In the genomic region with DNA sequence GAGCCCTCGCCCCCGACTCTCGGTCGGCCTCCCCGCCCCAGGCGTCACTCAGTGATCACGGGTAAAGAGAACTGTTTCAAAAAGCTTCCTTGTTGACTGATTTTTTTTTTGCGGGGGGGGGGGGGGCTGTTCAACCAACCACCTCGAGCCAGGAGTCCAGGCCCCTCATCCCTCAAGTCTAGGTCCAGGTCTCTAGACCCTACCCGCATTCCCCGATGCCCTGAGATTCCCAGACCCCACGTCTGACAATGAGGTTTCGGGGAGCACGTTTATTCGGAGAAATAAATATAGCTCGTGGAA, we compare ENCODE assay signal across 6 cellular contexts. TPM values are rescaled to one million over a fixed set of nuclear protein-coding genes. Genes with fewer than 3 reads are reported as not detected.
DNase-seq lines count a peak whose midpoint lies in the region; ATAC-seq and TF ChIP-seq lines count a peak whose summit lies in the region.

No MANE protein-coding gene starts in this region.

- ATAC-seq in Panc1 (no peak), GM18870 (IDR thresholded peaks at IDR 0.05; ENCODE audit: unreplicated experiment) (no peak), GM18858 (IDR thresholded peaks at IDR 0.05; ENCODE audit: unreplicated experiment) (no peak), GM19452 (IDR thresholded peaks at IDR 0.05; ENCODE audit: unreplicated experiment) (no peak)
- no peak for ATAC-seq in stimulated activated naive B cell treated with anti-CD40 and anti-IgM and Interleukin-4, amounts not matched to agents 10 μg/mL and 1 μg/mL and 100 μg/mL, for 72 hours (replicated peaks)

- 3 to 6% methylated on average over 3 to 6 of the region's 16 CpGs for WGBS in esophagus squamous epithelium, 2 donors

- H3K27me3 Mint-ChIP-seq in stimulated activated naive B cell treated with anti-CD40 and anti-IgM and Interleukin-4, amounts not matched to agents 10 μg/mL and 1 μg/mL and 100 μg/mL, for 72 hours = peaks cover 84 to 93% of the 10 kb centered on the region in 2 donors

- H3K9me3 ChIP-seq in Panc1 (ENCODE audit: control insufficient read depth, insufficient read depth, low read depth, low read length) (no peaks in the 10 kb centered on the region), esophagus squamous epithelium (no peaks in the 10 kb centered on the region)

- peaks cover 0 to 6% of the 10 kb centered on the region in 2 donors for H3K36me3 Mint-ChIP-seq in stimulated activated naive B cell treated with anti-CD40 and anti-IgM and Interleukin-4, amounts not matched to agents 10 μg/mL and 1 μg/mL and 100 μg/mL, for 72 hours

- POLR2A ChIA-PET in Panc1 (lab: Charles Lee) = interaction anchor here (0.6 to 0.7 kb wide), 3 partner anchors 58 to 91 kb away, joined by 3 to 8 read pairs (median 4); no protein-coding TSS in a partner anchor

- H3K27me3 ChIP-seq in Panc1 (ENCODE audit: control insufficient read depth, insufficient read depth, low read length) = no peaks in the 10 kb centered on the region
- H3K27me3 ChIP-seq in esophagus squamous epithelium = peaks cover 0 to 13% (median 0%) of the 10 kb centered on the region in 4 donors

- peaks cover 29 to 41% of the 10 kb centered on the region in 2 donors for H3K4me1 Mint-ChIP-seq in stimulated activated naive B cell treated with anti-CD40 and anti-IgM and Interleukin-4, amounts not matched to agents 10 μg/mL and 1 μg/mL and 100 μg/mL, for 72 hours

- BruUV-seq in Panc1 (replicated peaks; lab: Mats Ljungman, UMichigan) = no TSS peak

- peak overlapping the region; percentile 74 for H3K27ac ChIP-seq in Panc1 (ENCODE audit: low read length)
- peak overlapping the region; percentile 69 to 86 (median 84) for H3K27ac ChIP-seq in esophagus squamous epithelium

- in situ Hi-C loops in Panc1 (cut with HindIII; ENCODE audit: low pct_unique_long_range_greater_than_20kb, low sequenced_read_pairs) = no loop called here

- no peaks in the 10 kb centered on the region; the same call in 1 of the 2 replicates for H3K4me1 ChIP-seq in Panc1 (ENCODE audit: control insufficient read depth, insufficient read depth, low read length)
- peaks cover 29 to 51% (median 31%) of the 10 kb centered on the region in 3 donors for H3K4me1 ChIP-seq in esophagus squamous epithelium

- peak overlapping the region; percentile 78 to 91 for H3K4me3 ChIP-seq in Panc1 (ENCODE audit: low read depth in 2 of 2, low read length in 2 of 2)
- H3K4me3 ChIP-seq in esophagus squamous epithelium = peak overlapping the region; percentile 46 to 70 (median 64)

- intact Hi-C loops in Panc1 (cut with micrococcal nuclease; ENCODE audit: unreplicated experiment) (no loop called here), esophagus squamous epithelium (cut with DNase I) (no loop called here)

- no peak for TF ChIP-seq POLR2A in esophagus squamous epithelium (IDR thresholded peaks at IDR 0.05)

- no peak for DNase-seq in Panc1 (ENCODE audit: low read depth, low spot score)
- no peak for DNase-seq in esophagus squamous epithelium (lab: John Stamatoyannopoulos, UW)
- no peak for DNase-seq in stimulated activated naive B cell treated with anti-CD40 and anti-IgM and Interleukin-4, amounts not matched to agents 10 μg/mL and 1 μg/mL and 100 μg/mL, for 72 hours

- H3K27ac Mint-ChIP-seq in stimulated activated naive B cell treated with anti-CD40 and anti-IgM and Interleukin-4, amounts not matched to agents 10 μg/mL and 1 μg/mL and 100 μg/mL, for 72 hours = peak overlapping the region; percentile 59

- CTCF ChIA-PET in Panc1 (lab: Charles Lee) = interaction anchor here (0.5 kb wide), 1 partner anchor 33 kb away, joined by 7 read pairs; no protein-coding TSS in a partner anchor

- TF ChIP-seq CTCF in Panc1 (IDR thresholded peaks at IDR 0.05) = no peak
- TF ChIP-seq CTCF in esophagus squamous epithelium (IDR thresholded peaks at IDR 0.05) = no peak

- H3K36me3 ChIP-seq in Panc1 (ENCODE audit: control insufficient read depth, insufficient read depth, low read length) = no peaks in the 10 kb centered on the region; the same call in 1 of the 2 replicates
- no peaks in the 10 kb centered on the region for H3K36me3 ChIP-seq in esophagus squamous epithelium

- peaks cover 14 to 22% of the 10 kb centered on the region in 2 donors for H3K9me3 Mint-ChIP-seq in stimulated activated naive B cell treated with anti-CD40 and anti-IgM and Interleukin-4, amounts not matched to agents 10 μg/mL and 1 μg/mL and 100 μg/mL, for 72 hours

- peak overlapping the region; percentile 90 to 94 for H3K4me3 Mint-ChIP-seq in stimulated activated naive B cell treated with anti-CD40 and anti-IgM and Interleukin-4, amounts not matched to agents 10 μg/mL and 1 μg/mL and 100 μg/mL, for 72 hours

RNA-seq across cellular contexts. Expression of a gene that starts 4.3 kb away (rescaled TPM):
- total RNA-seq in Panc1 (2021; ENCODE audit: unreplicated experiment) = 0.13 TPM
- 0.61 TPM for polyA plus RNA-seq in Panc1 (2012; ENCODE audit: insufficient read length)
- 1 to 10 TPM in 1 of 4 donors, under 1 TPM in 3; 0.13 to 1.1 (median 0.38) TPM for total RNA-seq in esophagus squamous epithelium

RNA-seq across cellular contexts. Expression of a gene that starts 6.7 kb away (rescaled TPM):
- total RNA-seq in Panc1 (2021; ENCODE audit: unreplicated experiment) (19.4 TPM), esophagus squamous epithelium (10 to 100 TPM in 3 of 4 donors, 1 to 10 TPM in 1; 7.6 to 28.9 (median 18.0) TPM)
- 20.3 TPM for polyA plus RNA-seq in Panc1 (2012; ENCODE audit: insufficient read length)

RNA-seq across cellular contexts. Expression of a gene that starts 31.6 kb away (rescaled TPM):
- 21.7 TPM for total RNA-seq in Panc1 (2021; ENCODE audit: unreplicated experiment)
- 22.2 TPM for polyA plus RNA-seq in Panc1 (2012; ENCODE audit: insufficient read length)
- total RNA-seq in esophagus squamous epithelium = 10 to 100 TPM; 10.9 to 20.9 (median 13.8) TPM

RNA-seq across cellular contexts. Expression of a gene that starts 32.0 kb away (rescaled TPM):
- total RNA-seq in Panc1 (2021; ENCODE audit: unreplicated experiment) (1.4 TPM), esophagus squamous epithelium (1 to 10 TPM; 2.1 to 7.4 (median 4.7) TPM)
- 1.4 TPM for polyA plus RNA-seq in Panc1 (2012; ENCODE audit: insufficient read length)

RNA-seq across cellular contexts. Expression of a gene that starts 36.7 kb away (rescaled TPM):
- 6.4 TPM for total RNA-seq in Panc1 (2021; ENCODE audit: unreplicated experiment)
- polyA plus RNA-seq in Panc1 (2012; ENCODE audit: insufficient read length) = 12.9 TPM
- total RNA-seq in esophagus squamous epithelium = 10 to 100 TPM in 2 of 4 donors, 1 to 10 TPM in 2; 5.7 to 14.1 (median 10.1) TPM
